Comparison of ENCODE assay signal across 11 cellular contexts in the genomic region with DNA sequence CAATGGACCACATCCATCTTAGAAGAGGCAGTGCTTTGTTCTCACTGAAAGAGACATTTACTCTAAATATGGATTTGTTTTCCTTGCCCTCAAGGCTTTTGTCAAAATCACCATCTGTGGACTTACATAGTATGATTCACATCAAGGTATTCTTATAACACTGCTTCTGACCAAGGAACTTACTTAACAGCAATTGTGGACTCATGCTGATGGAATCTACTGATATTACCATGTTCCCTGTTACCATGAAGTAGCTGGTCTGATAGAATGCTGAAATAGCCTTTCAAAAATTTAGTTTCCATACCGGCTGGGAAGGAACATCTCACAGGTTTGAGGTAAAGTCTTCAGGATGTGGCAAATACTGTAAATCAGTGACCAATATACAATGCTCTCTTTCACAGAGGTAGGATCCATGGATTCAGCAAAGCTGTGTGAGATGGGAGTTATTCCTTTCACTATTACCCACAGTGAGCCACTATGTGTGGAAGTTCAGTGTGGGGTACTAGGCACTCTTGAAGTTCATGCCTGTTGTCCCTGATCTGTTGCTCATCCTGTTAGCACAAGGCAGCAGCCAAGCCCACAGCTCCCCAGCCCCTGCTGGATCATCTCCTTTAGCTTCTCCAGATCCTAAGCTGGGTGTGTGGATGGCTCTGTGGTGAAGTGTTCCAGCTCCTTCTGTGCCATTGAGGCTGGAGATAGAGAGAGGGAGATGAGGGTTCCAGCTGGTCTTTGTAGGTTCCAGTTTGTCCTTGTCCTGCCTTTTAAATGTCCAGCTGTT.
A peak's percentile ranks its signal among the peaks of the same experiment; 100 is the strongest.
DNase-seq lines count a peak whose midpoint lies in the region; ATAC-seq lines count a peak whose summit lies in the region.
"Had no signal": no experiment of that assay in that cellular context is flagged by ENCODE, and none has a peak within 500 bp of the region (broad histone marks: within the 10 kb centered on the region; RNA-seq: fewer than 3 reads in every experiment).

No MANE protein-coding gene starts in this region.

- H3K4me3 Mint-ChIP-seq in activated T-helper 2 cell treated with anti-CD3 and anti-CD28 coated beads, Interferon-gamma antibody, Interleukin-2, Interleukin-4, amounts not matched to agents 10 μg/mL and 5 μg/mL and 100 μg/mL, durations not matched to agents 14 hours and 24 hours and 36 hours (ENCODE audit: low read depth): no peak overlapping the region
- H3K4me3 Mint-ChIP-seq: T-helper 17 cell had no signal

- no peaks in the 10 kb centered on the region for H3K4me1 Mint-ChIP-seq in activated T-helper 2 cell treated with anti-CD3 and anti-CD28 coated beads, Interferon-gamma antibody, Interleukin-2, Interleukin-4, amounts not matched to agents 10 μg/mL and 5 μg/mL and 100 μg/mL, durations not matched to agents 14 hours and 24 hours and 36 hours (ENCODE audit: low read depth)
- H3K4me1 Mint-ChIP-seq: T-helper 17 cell had no signal

- no peaks in the 10 kb centered on the region for H3K9me3 Mint-ChIP-seq in activated T-helper 2 cell treated with anti-CD3 and anti-CD28 coated beads, Interferon-gamma antibody, Interleukin-2, Interleukin-4, amounts not matched to agents 10 μg/mL and 5 μg/mL and 100 μg/mL, durations not matched to agents 14 hours and 24 hours and 36 hours

- H3K36me3 Mint-ChIP-seq in activated T-helper 2 cell treated with anti-CD3 and anti-CD28 coated beads, Interferon-gamma antibody, Interleukin-2, Interleukin-4, amounts not matched to agents 10 μg/mL and 5 μg/mL and 100 μg/mL, durations not matched to agents 14 hours and 24 hours and 36 hours (ENCODE audit: low read depth): no peaks in the 10 kb centered on the region

- H3K27me3 Mint-ChIP-seq in activated T-helper 2 cell treated with anti-CD3 and anti-CD28 coated beads, Interferon-gamma antibody, Interleukin-2, Interleukin-4, amounts not matched to agents 10 μg/mL and 5 μg/mL and 100 μg/mL, durations not matched to agents 14 hours and 24 hours and 36 hours (ENCODE audit: low read depth): no peaks in the 10 kb centered on the region
- H3K27me3 Mint-ChIP-seq: T-helper 17 cell had no signal

- intact Hi-C loops in activated T-helper 2 cell treated with anti-CD3 and anti-CD28 coated beads, Interferon-gamma antibody, Interleukin-2, Interleukin-4, amounts not matched to agents 10 μg/mL and 5 μg/mL and 100 μg/mL, durations not matched to agents 14 hours and 24 hours and 36 hours (cut with micrococcal nuclease): no loop called here

- ATAC-seq in esophagus mucosa (peak; percentile 83), HG03342 (IDR thresholded peaks at IDR 0.05; ENCODE audit: unreplicated experiment) (no peak)
- ATAC-seq: right cardiac atrium, T-helper 17 cell had no signal

- H3K4me3 ChIP-seq in skeletal muscle cell (ENCODE audit: low read depth, low read length): no peak overlapping the region
- H3K4me3 ChIP-seq: stomach had no signal

- DNase-seq in GM04504 (ENCODE audit: low read depth) (peak; percentile 55), RKO (ENCODE audit: low spot score) (peak; percentile 11), skeletal muscle cell (ENCODE audit: low read depth) (peak; percentile 25), SHP77 treated with DMSO at 0.1 percent for 48 hours (lab: John Stamatoyannopoulos, UW) (no peak)
- no peak for DNase-seq in activated T-helper 2 cell treated with anti-CD3 and anti-CD28 coated beads, Interferon-gamma antibody, Interleukin-2, Interleukin-4, amounts not matched to agents 10 μg/mL and 5 μg/mL and 100 μg/mL, durations not matched to agents 14 hours and 24 hours and 36 hours (ENCODE audit: low spot score)
- DNase-seq: activated gamma-delta T cell treated with Interleukin-2 at 50 U/mL for 16 hours, right cardiac atrium, stomach, T-helper 17 cell had no signal

- H3K27ac Mint-ChIP-seq in activated T-helper 2 cell treated with anti-CD3 and anti-CD28 coated beads, Interferon-gamma antibody, Interleukin-2, Interleukin-4, amounts not matched to agents 10 μg/mL and 5 μg/mL and 100 μg/mL, durations not matched to agents 14 hours and 24 hours and 36 hours: no peak overlapping the region
- H3K27ac Mint-ChIP-seq: T-helper 17 cell had no signal

Comparison
In these comparisons a context has a peak if more than half of its experiments do, and no peak if none do; other contexts are left out.
1. DNase-seq: peak in GM04504 (single experiment), RKO (single experiment) and skeletal muscle cell (single experiment); none in SHP77 treated with DMSO at 0.1 percent for 48 hours (single experiment) and activated T-helper 2 cell treated with anti-CD3 and anti-CD28 coated beads, Interferon-gamma antibody, Interleukin-2, Interleukin-4, amounts not matched to agents 10 μg/mL and 5 μg/mL and 100 μg/mL, durations not matched to agents 14 hours and 24 hours and 36 hours (single experiment).